32 cellular contexts compared by ENCODE assay signal in genomic region chr17:19900809-19901208, GRCh38. TPM values are rescaled to one million over a fixed set of nuclear protein-coding genes. Genes with fewer than 3 reads are reported as not detected.
DNase-seq lines count a peak whose midpoint lies in the region; ATAC-seq lines count a peak whose summit lies in the region.
"Had no signal": no experiment of that assay in that cellular context is flagged by ENCODE, and none has a peak within 500 bp of the region (broad histone marks: within the 10 kb centered on the region; RNA-seq: fewer than 3 reads in every experiment).

No MANE protein-coding gene starts in this region.

- peaks cover 15% of the 10 kb centered on the region for H3K4me1 Mint-ChIP-seq in activated naive CD4-positive, alpha-beta T cell treated with anti-CD3 and anti-CD28 coated beads, Interleukin-2, amount 50 U/mL, for 24 hours
- H3K4me1 Mint-ChIP-seq in activated naive CD4-positive, alpha-beta T cell treated with anti-CD3 and anti-CD28 coated beads for 36 hours (ENCODE audit: low read depth): peaks cover 4% of the 10 kb centered on the region
- peaks cover 9% of the 10 kb centered on the region for H3K4me1 Mint-ChIP-seq in stimulated activated effector memory CD8-positive, alpha-beta T cell treated with anti-CD3 and anti-CD28 coated beads, Interleukin-12 subunit alpha, Interleukin-12 subunit beta, amount 100 ng/mL, for 72 hours

- peaks cover 7% of the 10 kb centered on the region for H3K36me3 Mint-ChIP-seq in activated naive CD4-positive, alpha-beta T cell treated with anti-CD3 and anti-CD28 coated beads, Interleukin-2, amount 50 U/mL, for 24 hours
- peaks cover 24% of the 10 kb centered on the region for H3K36me3 Mint-ChIP-seq in activated naive CD4-positive, alpha-beta T cell treated with anti-CD3 and anti-CD28 coated beads for 36 hours (ENCODE audit: low read depth)
- peaks cover 54% of the 10 kb centered on the region for H3K36me3 Mint-ChIP-seq in stimulated activated effector memory CD8-positive, alpha-beta T cell treated with anti-CD3 and anti-CD28 coated beads, Interleukin-12 subunit alpha, Interleukin-12 subunit beta, amount 100 ng/mL, for 72 hours

- H3K36me3 ChIP-seq in MG63: peaks cover 7% of the 10 kb centered on the region
- H3K36me3 ChIP-seq: uterus had no signal

- no peaks in the 10 kb centered on the region for H3K9me3 ChIP-seq in MG63
- H3K9me3 ChIP-seq: HAP-1, heart right ventricle, pancreas, testis, uterus had no signal

- intact Hi-C loops in activated naive CD4-positive, alpha-beta T cell treated with anti-CD3 and anti-CD28 coated beads for 36 hours (cut with micrococcal nuclease): no loop called here

- no peaks in the 10 kb centered on the region for H3K27me3 Mint-ChIP-seq in activated naive CD4-positive, alpha-beta T cell treated with anti-CD3 and anti-CD28 coated beads, Interleukin-2, amount 50 U/mL, for 24 hours
- no peaks in the 10 kb centered on the region for H3K27me3 Mint-ChIP-seq in activated naive CD4-positive, alpha-beta T cell treated with anti-CD3 and anti-CD28 coated beads for 36 hours (ENCODE audit: low read depth)
- H3K27me3 Mint-ChIP-seq: activated CD4-positive, alpha-beta T cell treated with anti-CD3 and anti-CD28 coated beads for 36 hours; activated CD8-positive, alpha-beta T cell treated with anti-CD3 and anti-CD28 coated beads for 36 hours; stimulated activated naive CD8-positive, alpha-beta T cell treated with anti-CD3 and anti-CD28 coated beads, Interleukin-15, Interleukin-2, amounts not matched to agents 100 ng/mL and 50 ng/mL, for 24 hours; T-helper 17 cell had no signal

- no peak overlapping the region for H3K4me3 ChIP-seq in MG63
- H3K4me3 ChIP-seq: dorsolateral prefrontal cortex, HAP-1, heart right ventricle, lung, pancreas, testis, uterus had no signal

- H3K27ac Mint-ChIP-seq in activated naive CD4-positive, alpha-beta T cell treated with anti-CD3 and anti-CD28 coated beads, Interleukin-2, amount 50 U/mL, for 24 hours: peak overlapping the region; percentile 55
- H3K27ac Mint-ChIP-seq in activated naive CD4-positive, alpha-beta T cell treated with anti-CD3 and anti-CD28 coated beads for 36 hours: no peak overlapping the region
- peak overlapping the region; percentile 32 for H3K27ac Mint-ChIP-seq in stimulated activated effector memory CD8-positive, alpha-beta T cell treated with anti-CD3 and anti-CD28 coated beads, Interleukin-12 subunit alpha, Interleukin-12 subunit beta, amount 100 ng/mL, for 72 hours
- H3K27ac Mint-ChIP-seq: activated CD4-positive, alpha-beta T cell treated with anti-CD3 and anti-CD28 coated beads for 36 hours; activated CD8-positive, alpha-beta T cell treated with anti-CD3 and anti-CD28 coated beads for 36 hours; activated T-helper 1 cell treated with anti-CD3 and anti-CD28 coated beads, Interleukin-12 subunit alpha, Interleukin-12 subunit beta, Interleukin-2, Interleukin-4 antibody, amounts not matched to agents 30 ng/mL and 10 ng/mL and 1 ng/mL, durations not matched to agents 14 hours and 24 hours and 36 hours; stimulated activated naive CD8-positive, alpha-beta T cell treated with anti-CD3 and anti-CD28 coated beads, Interleukin-15, Interleukin-2, amounts not matched to agents 100 ng/mL and 50 ng/mL, for 24 hours; T-helper 17 cell had no signal

- DNase-seq in activated naive CD4-positive, alpha-beta T cell treated with anti-CD3 and anti-CD28 coated beads for 36 hours: no peak
- DNase-seq in MG63 (peak; percentile 17), dedifferentiated amniotic fluid mesenchymal stem cell (ENCODE audit: extremely low spot score) (no peak), DMS153 (lab: John Stamatoyannopoulos, UW) (no peak)
- DNase-seq in stimulated activated effector memory CD8-positive, alpha-beta T cell treated with anti-CD3 and anti-CD28 coated beads, Interleukin-12 subunit alpha, Interleukin-12 subunit beta, amount 100 ng/mL, for 72 hours (ENCODE audit: low spot score in 2 of 2): no peak
- DNase-seq: activated CD4-positive, alpha-beta T cell treated with anti-CD3 and anti-CD28 coated beads for 36 hours; activated CD8-positive, alpha-beta memory T cell treated with anti-CD3 and anti-CD28 coated beads, Interleukin-2, amount 50 U/mL, for 48 hours; activated CD8-positive, alpha-beta T cell treated with anti-CD3 and anti-CD28 coated beads for 36 hours; amygdala; brain microvascular endothelial cell; dorsolateral prefrontal cortex; foreskin melanocyte; GDM1; heart right ventricle; NCI-H1105 treated with DMSO at 0.1 percent for 48 hours; NCI-H187 treated with DMSO at 0.1 percent for 48 hours; NCI-H524 treated with DMSO at 0.1 percent for 48 hours; pancreas; Right ventricle myocardium superior; small intestine; stimulated activated CD4-positive, alpha-beta T cell treated with anti-CD3 and anti-CD28 coated beads, Interleukin-1b, Interleukin-23, amount 100 ng/mL, for 48 hours; T-helper 17 cell; testis; uterus had no signal

- H3K27me3 ChIP-seq in MG63: no peaks in the 10 kb centered on the region
- H3K27me3 ChIP-seq: brain microvascular endothelial cell, dorsolateral prefrontal cortex, heart right ventricle, pancreas, testis, uterus had no signal

- no peaks in the 10 kb centered on the region for H3K9me3 Mint-ChIP-seq in activated naive CD4-positive, alpha-beta T cell treated with anti-CD3 and anti-CD28 coated beads, Interleukin-2, amount 50 U/mL, for 24 hours
- no peaks in the 10 kb centered on the region for H3K9me3 Mint-ChIP-seq in activated naive CD4-positive, alpha-beta T cell treated with anti-CD3 and anti-CD28 coated beads for 36 hours
- H3K9me3 Mint-ChIP-seq in stimulated activated effector memory CD8-positive, alpha-beta T cell treated with anti-CD3 and anti-CD28 coated beads, Interleukin-12 subunit alpha, Interleukin-12 subunit beta, amount 100 ng/mL, for 72 hours: no peaks in the 10 kb centered on the region
- H3K9me3 Mint-ChIP-seq: activated CD8-positive, alpha-beta T cell treated with anti-CD3 and anti-CD28 coated beads for 36 hours; activated naive CD4-positive, alpha-beta T cell treated with anti-CD3 and anti-CD28 coated beads, Interleukin-2, amount 50 U/mL, for 72 hours; activated T-helper 1 cell treated with anti-CD3 and anti-CD28 coated beads, Interleukin-12 subunit alpha, Interleukin-12 subunit beta, Interleukin-2, Interleukin-4 antibody, amounts not matched to agents 30 ng/mL and 10 ng/mL and 1 ng/mL, durations not matched to agents 14 hours and 24 hours and 36 hours; stimulated activated naive CD8-positive, alpha-beta T cell treated with anti-CD3 and anti-CD28 coated beads, Interleukin-15, Interleukin-2, amounts not matched to agents 100 ng/mL and 50 ng/mL, for 24 hours had no signal

- peak; percentile 60 for ATAC-seq in esophagus mucosa
- no peak for ATAC-seq in stimulated activated effector memory CD8-positive, alpha-beta T cell treated with anti-CD3 and anti-CD28 coated beads, Interleukin-12 subunit alpha, Interleukin-12 subunit beta, amount 100 ng/mL, for 72 hours
- no peak for ATAC-seq in HG03432 (IDR thresholded peaks at IDR 0.05; ENCODE audit: unreplicated experiment)
- ATAC-seq: activated CD4-positive, alpha-beta T cell treated with anti-CD3 and anti-CD28 coated beads for 36 hours; activated CD8-positive, alpha-beta T cell treated with anti-CD3 and anti-CD28 coated beads for 36 hours; heart right ventricle; pancreas; T-helper 17 cell had no signal

- CTCF ChIA-PET in activated naive CD4-positive, alpha-beta T cell treated with anti-CD3 and anti-CD28 coated beads for 36 hours (lab: Charles Lee): interaction anchor here (1.2 kb wide), 1 partner anchor 19 kb away, joined by 3 read pairs; no protein-coding TSS in a partner anchor

- H3K4me3 Mint-ChIP-seq in activated naive CD4-positive, alpha-beta T cell treated with anti-CD3 and anti-CD28 coated beads, Interleukin-2, amount 50 U/mL, for 24 hours: no peak overlapping the region
- no peak overlapping the region for H3K4me3 Mint-ChIP-seq in activated naive CD4-positive, alpha-beta T cell treated with anti-CD3 and anti-CD28 coated beads for 36 hours
- H3K4me3 Mint-ChIP-seq in stimulated activated effector memory CD8-positive, alpha-beta T cell treated with anti-CD3 and anti-CD28 coated beads, Interleukin-12 subunit alpha, Interleukin-12 subunit beta, amount 100 ng/mL, for 72 hours: no peak overlapping the region
- H3K4me3 Mint-ChIP-seq: activated CD4-positive, alpha-beta T cell treated with anti-CD3 and anti-CD28 coated beads for 36 hours; activated CD8-positive, alpha-beta T cell treated with anti-CD3 and anti-CD28 coated beads for 36 hours; activated T-helper 1 cell treated with anti-CD3 and anti-CD28 coated beads, Interleukin-12 subunit alpha, Interleukin-12 subunit beta, Interleukin-2, Interleukin-4 antibody, amounts not matched to agents 30 ng/mL and 10 ng/mL and 1 ng/mL, durations not matched to agents 14 hours and 24 hours and 36 hours; stimulated activated naive CD8-positive, alpha-beta T cell treated with anti-CD3 and anti-CD28 coated beads, Interleukin-15, Interleukin-2, amounts not matched to agents 100 ng/mL and 50 ng/mL, for 24 hours; T-helper 17 cell had no signal

RNA-seq across cellular contexts. Expression of gene ULK2, which starts 33.1 kb away (rescaled TPM):
- total RNA-seq in activated naive CD4-positive, alpha-beta T cell treated with anti-CD3 and anti-CD28 coated beads for 36 hours: 10 to 100 TPM; 10.2 to 10.3 TPM
- 12.0 and 13.8 TPM in 2 replicates for total RNA-seq in MG63 (2014; rRNA removed; shearing (Covaris generic); ENCODE audit: low replicate concordance)
- 8.4 TPM for total RNA-seq in esophagus mucosa
